In genomic region chr16:71808593-71809449, GRCh38 we compare ENCODE assay signal across 8 cellular contexts. TPM values are rescaled to one million over a fixed set of nuclear protein-coding genes. Genes with fewer than 3 reads are reported as not detected.
DNase-seq lines count a peak whose midpoint lies in the region; ATAC-seq, FAIRE-seq and TF ChIP-seq lines count a peak whose summit lies in the region.

AP1G1 (minus strand) TSS chr16:71808834; CDS start chr16:71789479, 19,355 bp downstream.

- H3K27ac ChIP-seq in DND-41 (ENCODE audit: low read length) (peak within 1 kb of the TSS; percentile 99), GM23248 (peak within 1 kb of the TSS; percentile 94), Karpas-422 (ENCODE audit: low read length) (peak within 1 kb of the TSS; percentile 78), esophagus squamous epithelium (peak within 1 kb of the TSS; percentile 94 to 100 (median 98))

- H3K9me2 ChIP-seq in GM23248 (ENCODE audit: insufficient read depth): no peaks in the 10 kb centered on the region
- no peaks in the 10 kb centered on the region for H3K9me2 ChIP-seq in Karpas-422 (replicated peaks; ENCODE audit: insufficient read depth, low read length)

- WGBS in GM23248 (ENCODE audit: low coverage in 1 of 2, low lambda C conversion rate in 2 of 2, missing lambda C conversion rate in 2 of 2), 2 experiments: 1% methylated on average over 51 to 54 of the region's 54 CpGs
- WGBS in esophagus squamous epithelium, 2 donors: 0% methylated on average over 25 to 27 of the region's 54 CpGs

- in situ Hi-C loops in GM23248 (cut with MboI): no loop called here

- H3K4me1 ChIP-seq in DND-41 (ENCODE audit: insufficient read depth, low read length) (peaks cover 32% of the 10 kb centered on the region), GM23248 (ENCODE audit: insufficient read depth) (peaks cover 19% of the 10 kb centered on the region), Karpas-422 (ENCODE audit: low read length) (peaks cover 22% of the 10 kb centered on the region), esophagus squamous epithelium (peaks cover 0 to 49% (median 26%) of the 10 kb centered on the region in 3 donors)

- peak; percentile 96 for ATAC-seq in DND-41 (ENCODE audit: insufficient read depth, low read depth)
- ATAC-seq in activated T-cell treated with anti-CD3 and anti-CD28 coated beads, Interleukin-2, amount 50 U/mL, for 72 hours (replicated peaks in 1 of 2): peak; percentile 94 to 96

- H3K4me3 ChIP-seq in DND-41 (ENCODE audit: low read depth in 1 of 2, low read length in 2 of 2): peak within 1 kb of the TSS; percentile 95 to 96
- H3K4me3 ChIP-seq in GM23248: peak within 1 kb of the TSS; percentile 99
- H3K4me3 ChIP-seq in Karpas-422 (ENCODE audit: low read length): peak within 1 kb of the TSS; percentile 96
- H3K4me3 ChIP-seq in esophagus squamous epithelium: peak within 1 kb of the TSS; percentile 66 to 100 (median 97)

- peaks cover 19% of the 10 kb centered on the region for H4K20me1 ChIP-seq in DND-41 (ENCODE audit: insufficient read depth, low read length)
- peaks cover 4% of the 10 kb centered on the region; the same call in 1 of the 2 replicates for H4K20me1 ChIP-seq in GM23248 (ENCODE audit: insufficient read depth)
- H4K20me1 ChIP-seq in Karpas-422 (ENCODE audit: insufficient read depth, low read depth, low read length): no peaks in the 10 kb centered on the region

- H3K27ac Mint-ChIP-seq in activated T-cell treated with anti-CD3 and anti-CD28 coated beads, Interleukin-2, amount 50 U/mL, for 72 hours: peak within 1 kb of the TSS; percentile 95

- H3K4me3 Mint-ChIP-seq in activated T-cell treated with anti-CD3 and anti-CD28 coated beads, Interleukin-2, amount 50 U/mL, for 72 hours: peak within 1 kb of the TSS; percentile 92 to 94

- no peaks in the 10 kb centered on the region for H3K9me3 Mint-ChIP-seq in activated T-cell treated with anti-CD3 and anti-CD28 coated beads, Interleukin-2, amount 50 U/mL, for 72 hours

- H3K9ac ChIP-seq in DND-41 (ENCODE audit: low read depth, low read length) (peak within 1 kb of the TSS; percentile 68), GM23248 (peak within 1 kb of the TSS; percentile 100), Karpas-422 (ENCODE audit: low read length) (peak within 1 kb of the TSS; percentile 94)

- H3K9me3 ChIP-seq in DND-41 (ENCODE audit: insufficient read depth, low read length, severe bottlenecking) (no peaks in the 10 kb centered on the region), GM23248 (ENCODE audit: low read depth) (no peaks in the 10 kb centered on the region), Karpas-422 (ENCODE audit: low read length) (no peaks in the 10 kb centered on the region), esophagus squamous epithelium (no peaks in the 10 kb centered on the region)

- H3K79me2 ChIP-seq in DND-41 (ENCODE audit: insufficient read depth, low read length) (peaks cover 49% of the 10 kb centered on the region), GM23248 (ENCODE audit: insufficient read depth) (peaks cover 65% of the 10 kb centered on the region), Karpas-422 (ENCODE audit: low read length) (peaks cover 47% of the 10 kb centered on the region)

- H3K4me2 ChIP-seq in DND-41 (ENCODE audit: insufficient read depth, low read length) (peak within 1 kb of the TSS; percentile 99), GM23248 (ENCODE audit: unreplicated experiment) (peak within 1 kb of the TSS; percentile 97), Karpas-422 (ENCODE audit: low read depth, low read length, poor library complexity, severe bottlenecking) (peak within 1 kb of the TSS; percentile 93)

- no peak for FAIRE-seq in RCC 7860 (lab: Jason Lieb, UNC)

- DNase-seq in DND-41 (peak; percentile 95), GM23248 (peak; percentile 99), Karpas-422 (peak; percentile 98), RCC 7860 (ENCODE audit: low spot score) (peak; percentile 93), esophagus squamous epithelium (lab: John Stamatoyannopoulos, UW) (peak; percentile 91), myocyte (ENCODE audit: low read depth) (peak; percentile 98)
- peak; percentile 88 to 94 for DNase-seq in activated T-cell treated with anti-CD3 and anti-CD28 coated beads, Interleukin-2, amount 50 U/mL, for 72 hours
- peak; percentile 93 for DNase-seq in stimulated activated CD8-positive, alpha-beta memory T cell treated with anti-CD3 and anti-CD28 coated beads, Interleukin-7, amount 100 ng/mL, for 4 hours (ENCODE audit: low read depth in 2 of 2)

- H3K27me3 ChIP-seq in DND-41 (ENCODE audit: insufficient read depth, low read length, poor library complexity) (no peaks in the 10 kb centered on the region), GM23248 (replicated peaks; ENCODE audit: insufficient read depth) (no peaks in the 10 kb centered on the region), Karpas-422 (ENCODE audit: low read length) (no peaks in the 10 kb centered on the region), esophagus squamous epithelium (no peaks in the 10 kb centered on the region)

- H2AFZ ChIP-seq in DND-41 (ENCODE audit: low read depth, low read length) (peak within 1 kb of the TSS; percentile 95), GM23248 (peak within 1 kb of the TSS; percentile 99), Karpas-422 (ENCODE audit: low read length) (peak within 1 kb of the TSS; percentile 88)

- H3K36me3 Mint-ChIP-seq in activated T-cell treated with anti-CD3 and anti-CD28 coated beads, Interleukin-2, amount 50 U/mL, for 72 hours (ENCODE audit: insufficient read depth in 2 of 2): peaks cover 3 to 9% of the 10 kb centered on the region in 2 donors

- H3K36me3 ChIP-seq in DND-41 (ENCODE audit: insufficient read depth, low read length) (peaks cover 16% of the 10 kb centered on the region), GM23248 (ENCODE audit: low read depth) (no peaks in the 10 kb centered on the region), Karpas-422 (ENCODE audit: insufficient read depth, low read length) (peaks cover 11% of the 10 kb centered on the region), esophagus squamous epithelium (peaks cover 0 to 21% (median 0%) of the 10 kb centered on the region in 3 donors)

- H3K27me3 Mint-ChIP-seq in activated T-cell treated with anti-CD3 and anti-CD28 coated beads, Interleukin-2, amount 50 U/mL, for 72 hours (ENCODE audit: low read depth): no peaks in the 10 kb centered on the region

- H3K4me1 Mint-ChIP-seq in activated T-cell treated with anti-CD3 and anti-CD28 coated beads, Interleukin-2, amount 50 U/mL, for 72 hours (ENCODE audit: low read depth): peaks cover 47% of the 10 kb centered on the region

- intact Hi-C loops in esophagus squamous epithelium (cut with DNase I): no loop called here

- TF ChIP-seq CTCF in DND-41 (IDR thresholded peaks at IDR 0.05; ENCODE audit: borderline replicate concordance, extremely low read depth, low read length, poor library complexity, severe bottlenecking): no peak
- no peak for TF ChIP-seq CTCF in esophagus squamous epithelium (IDR thresholded peaks at IDR 0.05)

- peaks cover 8% of the 10 kb centered on the region; the same call in 1 of the 2 replicates for H3F3A ChIP-seq in GM23248 (ENCODE audit: insufficient read depth)

- TF ChIP-seq POLR2A in esophagus squamous epithelium (IDR thresholded peaks at IDR 0.05): peak in 3 of 4 donors; percentile 45 to 73 (median 70)

RNA-seq across cellular contexts. Expression of gene AP1G1, which starts in this region (rescaled TPM):
- 51.8 and 80.6 TPM in 2 replicates for total RNA-seq in GM23248 (2014; rRNA removed; shearing (Covaris generic))
- polyA plus RNA-seq in GM23248 (2016; fragmentation: Nextera tagmentation; extraction: Ambion mirVana): 25.8 and 26.2 TPM in 2 replicates
- total RNA-seq in Karpas-422 (2014; rRNA removed; shearing (Covaris generic); ENCODE audit: low replicate concordance): 71.0 and 78.8 TPM in 2 replicates
- total RNA-seq in activated T-cell treated with anti-CD3 and anti-CD28 coated beads, Interleukin-2, amount 50 U/mL, for 72 hours: 10 to 100 TPM; 83.2 to 87.0 TPM
- total RNA-seq in esophagus squamous epithelium (10 to 100 TPM; 51.7 to 90.1 (median 68.6) TPM), myocyte (56.2 and 60.6 TPM in 2 replicates)
- 52.0 TPM for polyA plus RNA-seq in myocyte (2012)

Comparison
In these comparisons a context has a peak if more than half of its experiments do, and no peak if none do; other contexts are left out.
1. Peak in every context shown above with its lines: DNase-seq, ATAC-seq, H3K4me3 ChIP-seq and H3K27ac ChIP-seq.